34 cellular contexts compared by ENCODE assay signal in genomic region chr6:113633638-113634037, GRCh38.
A peak's percentile ranks its signal among the peaks of the same experiment; 100 is the strongest.
DNase-seq lines count a peak whose midpoint lies in the region; ATAC-seq, FAIRE-seq and TF ChIP-seq lines count a peak whose summit lies in the region.
"Had no signal": no experiment of that assay in that cellular context is flagged by ENCODE, and none has a peak within 500 bp of the region (broad histone marks: within the 10 kb centered on the region; RNA-seq: fewer than 3 reads in every experiment).

No MANE protein-coding gene starts in this region.

- no peak for TF ChIP-seq CTCF in GM12865 (IDR thresholded peaks at IDR 0.05; ENCODE audit: insufficient read depth, low read depth, low read length, missing control alignments)
- TF ChIP-seq CTCF in PC-9 (conservative IDR thresholded peaks at IDR 0.05), result no peak
- TF ChIP-seq CTCF in spleen (IDR thresholded peaks at IDR 0.05 in 8 of 11, conservative IDR thresholded peaks at IDR 0.05 in 3 of 11), result no peak
- TF ChIP-seq CTCF in GM13976 (IDR thresholded peaks at IDR 0.05; ENCODE audit: borderline replicate concordance, control extremely low read depth, extremely low read depth, insufficient read depth, missing control alignments), result no peak

- CTCF ChIA-PET in PC-9 (lab: Charles Lee), result no interaction called here

- no TSS peak for BruUV-seq in PC-9 (replicated peaks; lab: Mats Ljungman, UMichigan)

- H2AFZ ChIP-seq in PC-9, result no peak overlapping the region
- H2AFZ ChIP-seq: parathyroid adenoma had no signal

- H3K79me2 ChIP-seq in PC-9 (ENCODE audit: low read depth), result no peaks in the 10 kb centered on the region
- H3K79me2 ChIP-seq: parathyroid adenoma had no signal

- peaks cover 36% of the 10 kb centered on the region for H3F3A ChIP-seq in PC-9 (ENCODE audit: insufficient read depth, low read depth)

- H3K4me2 ChIP-seq in PC-9, result peak overlapping the region; percentile 78
- H3K4me2 ChIP-seq: KMS-11 had no signal

- no peak for TF ChIP-seq POLR2A in spleen (IDR thresholded peaks at IDR 0.05)

- intact Hi-C loops in PC-9 (cut with micrococcal nuclease; ENCODE audit: unreplicated experiment) (loop anchor here (2.0 to 5.0 kb wide), 4 partner anchors 71 to 221 kb away; no protein-coding TSS in a partner anchor), spleen (cut with DNase I; ENCODE audit: low total_unique reads) (no loop called here)

- H3K27ac ChIP-seq in PC-9 (peak overlapping the region; percentile 99), spleen (peak overlapping the region in 7 of 8 donors; percentile 79 to 90 (median 89))
- H3K27ac ChIP-seq: KMS-11, parathyroid adenoma, thoracic aorta had no signal

- no peaks in the 10 kb centered on the region for H4K20me1 ChIP-seq in PC-9 (ENCODE audit: insufficient read depth)

- H3K36me3 ChIP-seq in PC-9 (ENCODE audit: low read depth) (no peaks in the 10 kb centered on the region), spleen (no peaks in the 10 kb centered on the region)
- H3K36me3 ChIP-seq: heart left ventricle, lower lobe of right lung, SJSA1, thoracic aorta had no signal

- peak; percentile 61 for FAIRE-seq in frontal cortex (lab: Jason Lieb, UNC)
- FAIRE-seq: bronchial epithelial cell, urothelium cell line had no signal

- H3K9me3 ChIP-seq in PC-9 (ENCODE audit: insufficient read depth, low read depth) (peaks cover 3% of the 10 kb centered on the region; the same call in 1 of the 2 replicates), spleen (no peaks in the 10 kb centered on the region)
- H3K9me3 ChIP-seq: heart left ventricle, lower lobe of right lung, SJSA1, thoracic aorta had no signal

- H3K4me1 ChIP-seq in PC-9 (replicated peaks; ENCODE audit: insufficient read depth) (peaks cover 68% of the 10 kb centered on the region), spleen (peaks cover 34 to 82% (median 70%) of the 10 kb centered on the region in 6 donors)
- H3K4me1 ChIP-seq: parathyroid adenoma had no signal

- H3K9me2 ChIP-seq in PC-9 (ENCODE audit: insufficient read depth), result no peaks in the 10 kb centered on the region

- H3K4me3 ChIP-seq in GM12865 (ENCODE audit: low read depth, low read length), result peak overlapping the region; percentile 67
- no peak overlapping the region for H3K4me3 ChIP-seq in PC-9
- H3K4me3 ChIP-seq in spleen, result no peak overlapping the region
- H3K4me3 ChIP-seq: heart left ventricle, lower lobe of right lung, SJSA1, thoracic aorta had no signal

- in situ Hi-C loops in GM13976 (cut with MboI; ENCODE audit: low sequenced_read_pairs, unreplicated experiment), result loop anchor here (25.0 kb wide), 1 partner anchor 846 kb away; no protein-coding TSS in a partner anchor

- no peaks in the 10 kb centered on the region for H3K27me3 ChIP-seq in PC-9 (ENCODE audit: insufficient read depth, low read depth)
- H3K27me3 ChIP-seq in spleen (replicated peaks in 1 of 7), result no peaks in the 10 kb centered on the region
- H3K27me3 ChIP-seq: heart left ventricle, SJSA1 had no signal

- DNase-seq in GM12865 (ENCODE audit: low read depth) (no peak), PC-9 (no peak), frontal cortex (ENCODE audit: low spot score in 2 of 2) (no peak), spleen (no peak), inferior parietal cortex (ENCODE audit: extremely low spot score) (no peak), DMS153 (lab: John Stamatoyannopoulos, UW) (no peak), GM13976 (ENCODE audit: low spot score) (no peak)
- DNase-seq: activated CD4-positive, alpha-beta memory T cell treated with anti-CD3 and anti-CD28 coated beads, Interleukin-2, amount 10 ng/mL, durations not matched to agents 7 days and 5 days; activated CD4-positive, CD25-positive, alpha-beta regulatory T cell treated with anti-CD3 and anti-CD28 coated beads, Interleukin-2, amount 50 U/mL, for 72 hours; activated naive CD4-positive, alpha-beta T cell treated with anti-CD3 and anti-CD28 coated beads, Interleukin-2, amount 50 U/mL, for 16 hours; amygdala; CD4-positive, alpha-beta T cell; effector CD8-positive, alpha-beta T cell; erythroblast; H7; heart left ventricle; kidney glomerular epithelial cell; lower lobe of right lung; MV-4-11; NCI-H1694; NCI-H2171 treated with DMSO at 0.1 percent for 48 hours; NCI-H524; nephron progenitor cell; right cardiac atrium; stimulated activated CD4-positive, alpha-beta T cell treated with anti-CD3 and anti-CD28 coated beads, Interleukin-15, amount 100 ng/mL, for 24 hours; stimulated activated naive CD8-positive, alpha-beta T cell treated with anti-CD3 and anti-CD28 coated beads, Interleukin-15, Interleukin-2, amounts not matched to agents 100 U/mL and 50 U/mL, for 24 hours had no signal

- no peak for ATAC-seq in HG02938 (IDR thresholded peaks at IDR 0.05; ENCODE audit: unreplicated experiment)
- ATAC-seq: activated T-helper 17 cell treated with anti-CD3 and anti-CD28 coated beads, Interleukin-2, amount 50 U/mL, for 72 hours; heart left ventricle; right cardiac atrium; stimulated activated naive CD8-positive, alpha-beta T cell treated with anti-CD3 and anti-CD28 coated beads, Interleukin-15, Interleukin-2, amounts not matched to agents 100 U/mL and 50 U/mL, for 24 hours had no signal

- POLR2A ChIA-PET in PC-9 (lab: Charles Lee; ENCODE audit: unreplicated experiment), result no interaction called here
